In the genomic region with DNA sequence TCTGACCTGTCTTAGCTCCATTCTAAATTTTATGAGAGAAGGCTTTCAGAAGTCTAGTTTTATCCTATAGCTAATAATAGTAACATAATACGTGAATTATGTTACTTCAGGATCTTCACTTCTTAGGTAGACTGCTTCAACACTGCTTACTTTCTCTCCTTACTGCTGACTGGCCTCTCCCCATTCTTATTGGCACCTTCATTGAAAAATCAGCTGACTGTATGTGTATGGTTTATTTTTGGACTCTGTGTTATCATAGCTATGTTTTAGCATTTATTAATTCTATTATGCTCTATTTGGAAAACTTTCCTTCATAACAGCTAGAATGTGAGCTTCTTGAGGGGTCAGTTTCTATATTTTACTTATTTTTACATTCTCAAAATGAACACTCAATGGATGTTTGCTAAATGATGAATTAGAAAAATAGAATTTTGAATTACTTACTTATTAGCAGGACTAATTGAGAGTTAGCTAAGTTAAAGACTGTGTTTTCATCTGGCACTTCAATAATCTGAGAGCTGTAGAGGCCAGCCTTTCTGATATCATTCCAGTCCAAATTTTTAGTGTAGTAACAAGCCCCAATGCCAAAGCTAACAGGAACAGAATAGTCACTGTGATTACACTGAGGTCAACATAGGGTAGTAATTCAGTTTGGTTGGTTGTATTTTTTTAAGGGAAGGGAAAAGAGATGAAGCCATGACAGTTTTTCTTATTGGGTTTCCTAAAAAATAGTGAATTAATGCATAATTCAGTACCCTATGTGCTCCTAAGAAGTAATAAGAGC, we compare ENCODE assay signal across 14 cellular contexts.
"Had no signal": no experiment of that assay in that cellular context is flagged by ENCODE, and none has a peak within 500 bp of the region (broad histone marks: within the 10 kb centered on the region; RNA-seq: fewer than 3 reads in every experiment).

No MANE protein-coding gene starts in this region.

- ATAC-seq: naive thymus-derived CD8-positive, alpha-beta T cell; stimulated activated naive CD8-positive, alpha-beta T cell treated with anti-CD3 and anti-CD28 coated beads, Interleukin-15, amount 100 ng/mL, for 72 hours had no signal

- H3K4me1 ChIP-seq: SJSA1 had no signal

- H3K79me2 ChIP-seq: parathyroid adenoma had no signal

- H3K9me3 ChIP-seq: esophagus muscularis mucosa, SJSA1, testis had no signal

- H3K36me3 ChIP-seq: esophagus muscularis mucosa, SJSA1 had no signal

- H3K4me3 ChIP-seq: esophagus muscularis mucosa, SJSA1, testis had no signal

- H2AFZ ChIP-seq: parathyroid adenoma had no signal

- DNase-seq: activated CD4-positive, alpha-beta T cell treated with anti-CD3 and anti-CD28 coated beads, Interleukin-2, amount 10 ng/mL, durations not matched to agents 7 days and 5 days; activated CD4-positive, CD25-positive, alpha-beta regulatory T cell; activated naive CD4-positive, alpha-beta T cell; activated naive CD8-positive, alpha-beta T cell treated with anti-CD3 and anti-CD28 coated beads, Interleukin-2, amount 10 ng/mL, durations not matched to agents 7 days and 5 days; foreskin fibroblast; glutamatergic neuron; immature natural killer cell; naive thymus-derived CD8-positive, alpha-beta T cell; stimulated activated naive CD8-positive, alpha-beta T cell treated with anti-CD3 and anti-CD28 coated beads, Interleukin-15, amount 100 ng/mL, for 72 hours; T-helper 2 cell; testis had no signal

- H3K9ac ChIP-seq: parathyroid adenoma had no signal

- H3K27ac ChIP-seq: esophagus muscularis mucosa, parathyroid adenoma, SJSA1 had no signal

- H3K27me3 ChIP-seq: esophagus muscularis mucosa, SJSA1, testis had no signal
